17 cellular contexts compared by ENCODE assay signal in genomic region chr3:102183186-102183585, GRCh38.
"Had no signal": no experiment of that assay in that cellular context is flagged by ENCODE, and none has a peak within 500 bp of the region (broad histone marks: within the 10 kb centered on the region; RNA-seq: fewer than 3 reads in every experiment).

No MANE protein-coding gene starts in this region.

- H3K27me3 Mint-ChIP-seq: activated naive CD8-positive, alpha-beta T cell treated with anti-CD3 and anti-CD28 coated beads, Interleukin-2, amount 10 ng/mL, durations not matched to agents 7 days and 5 days; central memory CD8-positive, alpha-beta T cell had no signal

- H3K4me3 Mint-ChIP-seq: activated naive CD8-positive, alpha-beta T cell treated with anti-CD3 and anti-CD28 coated beads, Interleukin-2, amount 10 ng/mL, durations not matched to agents 7 days and 5 days; central memory CD8-positive, alpha-beta T cell; nephron progenitor cell; stimulated activated effector memory CD8-positive, alpha-beta T cell treated with anti-CD3 and anti-CD28 coated beads, Interleukin-12 subunit alpha, Interleukin-12 subunit beta, amount 100 ng/mL, for 72 hours had no signal

- H3K9me3 ChIP-seq: esophagus squamous epithelium, thyroid gland, uterus had no signal

- H3K4me1 Mint-ChIP-seq: central memory CD8-positive, alpha-beta T cell; nephron progenitor cell; stimulated activated effector memory CD8-positive, alpha-beta T cell treated with anti-CD3 and anti-CD28 coated beads, Interleukin-12 subunit alpha, Interleukin-12 subunit beta, amount 100 ng/mL, for 72 hours had no signal

- ATAC-seq: activated CD4-positive, CD25-positive, alpha-beta regulatory T cell treated with anti-CD3 and anti-CD28 coated beads, Interleukin-2, amount 50 U/mL, for 24 hours; left ventricle myocardium superior; stimulated activated effector memory CD8-positive, alpha-beta T cell treated with anti-CD3 and anti-CD28 coated beads, Interleukin-12 subunit alpha, Interleukin-12 subunit beta, amount 100 ng/mL, for 72 hours had no signal

- H3K27ac Mint-ChIP-seq: activated naive CD8-positive, alpha-beta T cell treated with anti-CD3 and anti-CD28 coated beads, Interleukin-2, amount 10 ng/mL, durations not matched to agents 7 days and 5 days; nephron progenitor cell; stimulated activated effector memory CD8-positive, alpha-beta T cell treated with anti-CD3 and anti-CD28 coated beads, Interleukin-12 subunit alpha, Interleukin-12 subunit beta, amount 100 ng/mL, for 72 hours had no signal

- H3K36me3 Mint-ChIP-seq: stimulated activated effector memory CD8-positive, alpha-beta T cell treated with anti-CD3 and anti-CD28 coated beads, Interleukin-12 subunit alpha, Interleukin-12 subunit beta, amount 100 ng/mL, for 72 hours had no signal

- H3K4me3 ChIP-seq: coronary artery, esophagus squamous epithelium, thyroid gland, uterus had no signal

- H3K27me3 ChIP-seq: brain microvascular endothelial cell, esophagus squamous epithelium, thyroid gland, uterus had no signal

- H3K36me3 ChIP-seq: brain microvascular endothelial cell, esophagus squamous epithelium, thyroid gland, uterus had no signal

- DNase-seq: activated naive CD4-positive, alpha-beta T cell; activated naive CD8-positive, alpha-beta T cell treated with anti-CD3 and anti-CD28 coated beads, Interleukin-2, amount 10 ng/mL, durations not matched to agents 7 days and 5 days; activated T-cell treated with anti-CD3 and anti-CD28 coated beads for 4 hours; brain microvascular endothelial cell; effector CD4-positive, alpha-beta T cell; esophagus squamous epithelium; hippocampal formation; kidney; left ventricle myocardium superior; nephron progenitor cell; stimulated activated CD4-positive, alpha-beta T cell treated with anti-CD3 and anti-CD28 coated beads, Interleukin-12 subunit alpha, Interleukin-12 subunit beta, amount 100 ng/mL, for 4 hours; thyroid gland; uterus had no signal

- H3K9me3 Mint-ChIP-seq: central memory CD8-positive, alpha-beta T cell; nephron progenitor cell; stimulated activated effector memory CD8-positive, alpha-beta T cell treated with anti-CD3 and anti-CD28 coated beads, Interleukin-12 subunit alpha, Interleukin-12 subunit beta, amount 100 ng/mL, for 72 hours had no signal
